Comparison of ENCODE assay signal across 1 cellular context in the genomic region with DNA sequence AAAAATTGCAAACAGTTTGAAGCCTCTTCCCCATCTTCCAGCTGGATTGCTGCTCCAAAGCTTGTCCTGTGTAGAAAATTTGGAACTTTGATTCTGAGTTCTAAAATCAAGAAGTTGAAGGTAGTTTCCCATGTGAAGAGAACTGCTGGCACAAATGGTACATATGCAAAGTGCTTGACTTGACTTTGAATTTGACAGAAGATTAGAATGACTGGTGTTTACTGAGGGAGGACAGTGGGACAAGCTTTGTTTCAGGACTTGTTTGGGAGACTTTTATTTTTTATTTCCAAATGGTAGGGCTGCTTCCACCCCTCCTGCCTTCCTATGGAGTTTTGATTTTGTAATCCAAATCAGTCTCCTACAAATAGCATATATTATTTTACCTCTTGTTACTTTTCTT.
TF ChIP-seq lines count a peak whose summit lies in the region.

No MANE protein-coding gene starts in this region.

TF ChIP-seq in WTC11, 78 proteins besides CTCF, POLR2A, EP300 and RAD21 (continued from another document):
- TF ChIP-seq, protein P1, sequence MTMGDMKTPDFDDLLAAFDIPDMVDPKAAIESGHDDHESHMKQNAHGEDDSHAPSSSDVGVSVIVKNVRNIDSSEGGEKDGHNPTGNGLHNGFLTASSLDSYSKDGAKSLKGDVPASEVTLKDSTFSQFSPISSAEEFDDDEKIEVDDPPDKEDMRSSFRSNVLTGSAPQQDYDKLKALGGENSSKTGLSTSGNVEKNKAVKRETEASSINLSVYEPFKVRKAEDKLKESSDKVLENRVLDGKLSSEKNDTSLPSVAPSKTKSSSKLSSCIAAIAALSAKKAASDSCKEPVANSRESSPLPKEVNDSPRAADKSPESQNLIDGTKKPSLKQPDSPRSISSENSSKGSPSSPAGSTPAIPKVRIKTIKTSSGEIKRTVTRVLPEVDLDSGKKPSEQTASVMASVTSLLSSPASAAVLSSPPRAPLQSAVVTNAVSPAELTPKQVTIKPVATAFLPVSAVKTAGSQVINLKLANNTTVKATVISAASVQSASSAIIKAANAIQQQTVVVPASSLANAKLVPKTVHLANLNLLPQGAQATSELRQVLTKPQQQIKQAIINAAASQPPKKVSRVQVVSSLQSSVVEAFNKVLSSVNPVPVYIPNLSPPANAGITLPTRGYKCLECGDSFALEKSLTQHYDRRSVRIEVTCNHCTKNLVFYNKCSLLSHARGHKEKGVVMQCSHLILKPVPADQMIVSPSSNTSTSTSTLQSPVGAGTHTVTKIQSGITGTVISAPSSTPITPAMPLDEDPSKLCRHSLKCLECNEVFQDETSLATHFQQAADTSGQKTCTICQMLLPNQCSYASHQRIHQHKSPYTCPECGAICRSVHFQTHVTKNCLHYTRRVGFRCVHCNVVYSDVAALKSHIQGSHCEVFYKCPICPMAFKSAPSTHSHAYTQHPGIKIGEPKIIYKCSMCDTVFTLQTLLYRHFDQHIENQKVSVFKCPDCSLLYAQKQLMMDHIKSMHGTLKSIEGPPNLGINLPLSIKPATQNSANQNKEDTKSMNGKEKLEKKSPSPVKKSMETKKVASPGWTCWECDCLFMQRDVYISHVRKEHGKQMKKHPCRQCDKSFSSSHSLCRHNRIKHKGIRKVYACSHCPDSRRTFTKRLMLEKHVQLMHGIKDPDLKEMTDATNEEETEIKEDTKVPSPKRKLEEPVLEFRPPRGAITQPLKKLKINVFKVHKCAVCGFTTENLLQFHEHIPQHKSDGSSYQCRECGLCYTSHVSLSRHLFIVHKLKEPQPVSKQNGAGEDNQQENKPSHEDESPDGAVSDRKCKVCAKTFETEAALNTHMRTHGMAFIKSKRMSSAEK (CRISPR knock-in tag; IDR thresholded peaks at IDR 0.05; ENCODE audit: borderline replicate concordance): no peak
- no peak for TF ChIP-seq USF2 (CRISPR knock-in tag; IDR thresholded peaks at IDR 0.05)
